12 cellular contexts compared by ENCODE assay signal in the genomic region with DNA sequence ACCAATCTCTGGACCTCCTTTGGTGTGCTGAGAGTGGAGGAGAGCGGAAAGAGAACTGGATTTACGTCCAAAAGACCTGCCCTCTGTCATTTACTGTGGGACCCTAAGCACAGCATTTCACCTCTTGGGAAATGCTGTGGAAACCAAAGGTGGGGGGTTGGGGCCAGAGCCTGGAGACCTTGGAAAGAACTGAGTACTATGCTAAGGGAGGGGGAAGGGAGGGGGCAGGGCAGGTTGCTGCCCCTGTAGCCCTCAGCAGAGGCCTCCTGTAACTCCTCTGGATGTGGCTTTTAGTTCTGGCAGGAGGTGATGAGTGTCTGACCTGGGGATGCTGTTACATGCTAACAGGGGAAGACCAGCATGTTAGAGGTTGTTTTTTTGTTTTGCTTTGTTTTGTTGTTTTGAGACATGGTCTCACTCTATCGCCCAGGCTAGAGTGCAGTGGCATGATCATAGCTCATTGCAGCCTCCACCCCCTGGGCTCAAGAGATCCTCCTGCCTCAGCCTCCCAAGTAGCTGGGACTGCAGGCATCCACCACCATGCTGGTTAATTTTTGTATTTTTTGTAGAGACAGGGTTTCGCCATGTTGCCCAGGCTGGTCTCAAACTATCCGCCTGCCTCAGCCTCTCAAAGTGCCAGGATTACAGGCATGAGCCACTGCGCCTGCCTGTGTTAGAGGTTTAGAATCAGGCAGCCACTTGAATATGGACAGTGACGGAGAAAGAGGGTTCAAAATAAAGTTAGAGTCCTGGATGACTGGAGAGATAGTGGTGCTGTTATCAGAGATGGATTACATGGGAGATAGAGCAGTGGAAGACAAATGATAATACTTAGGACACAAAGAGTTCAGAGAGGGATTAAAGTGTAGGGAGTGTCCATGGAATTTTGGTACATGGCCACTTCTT. TPM values are rescaled to one million over a fixed set of nuclear protein-coding genes. Genes with fewer than 3 reads are reported as not detected.
DNase-seq lines count a peak whose midpoint lies in the region; ATAC-seq, FAIRE-seq and TF ChIP-seq lines count a peak whose summit lies in the region.
"Had no signal": no experiment of that assay in that cellular context is flagged by ENCODE, and none has a peak within 500 bp of the region (broad histone marks: within the 10 kb centered on the region; RNA-seq: fewer than 3 reads in every experiment).

No MANE protein-coding gene starts in this region.

- no peak overlapping the region for H3K4me3 Mint-ChIP-seq in mesothelial cell of epicardium

- WGBS in K562 (ENCODE audit: insufficient coverage, low coverage, missing lambda C conversion rate), result 71% methylated on average over 7 of the region's 7 CpGs

- H3K36me3 ChIP-seq in PC-9 (ENCODE audit: low read depth) (no peaks in the 10 kb centered on the region), K562 (ENCODE audit: control insufficient read depth, insufficient read depth, low read length) (no peaks in the 10 kb centered on the region), upper lobe of right lung (no peaks in the 10 kb centered on the region)

- no peaks in the 10 kb centered on the region for H3K9me3 Mint-ChIP-seq in mesothelial cell of epicardium

- no peaks in the 10 kb centered on the region for H3K36me3 Mint-ChIP-seq in mesothelial cell of epicardium

- peak overlapping the region in 1 of 2 experiments; percentile 33; a peak in 1 of 4 replicates for H3K9ac ChIP-seq in K562 (ENCODE audit: insufficient read depth in 1 of 2, low read depth in 2 of 2, low read length in 2 of 2)

- no peak for TF ChIP-seq POLR2A in K562 (conservative IDR thresholded peaks at IDR 0.05)

- no peak for FAIRE-seq in K562 (lab: Jason Lieb, UNC)

- BruUV-seq in PC-9 (replicated peaks; lab: Mats Ljungman, UMichigan), result no TSS peak
- no TSS peak for BruUV-seq in K562 (replicated peaks; lab: Mats Ljungman, UMichigan)

- in situ Hi-C loops in K562 (cut with MboI), result no loop called here

- H3K4me2 ChIP-seq in PC-9, result peak overlapping the region; percentile 86; the same call in 1 of the 2 replicates
- H3K4me2 ChIP-seq in K562 (ENCODE audit: insufficient read depth, low read length), result no peak overlapping the region

- DNase-seq in PC-9, result no peak
- DNase-seq in K562 (ENCODE audit: extremely low read depth in 1 of 4, low spot score in 3 of 4), result no peak
- DNase-seq in mesothelial cell of epicardium (ENCODE audit: low spot score in 2 of 2, unreplicated experiment in 2 of 2), result no peak
- peak; percentile 23 for DNase-seq in upper lobe of right lung
- no peak for DNase-seq in amniotic stem cell (lab: John Stamatoyannopoulos, UW)
- DNase-seq in NK-92 treated with Interleukin-12 subunit alpha and Interleukin-12 subunit beta, amount 100 ng/mL, for 24 hours (lab: John Stamatoyannopoulos, UW), result no peak
- DNase-seq: DMS153, NCI-H1417, NCI-H187 treated with DMSO at 0.1 percent for 48 hours, NCI-H345, NCI-H526 treated with DMSO at 0.1 percent for 48 hours had no signal

- H3K9me3 ChIP-seq in PC-9 (ENCODE audit: insufficient read depth, low read depth) (no peaks in the 10 kb centered on the region), K562 (replicated peaks; ENCODE audit: control insufficient read depth, insufficient read depth, low read depth, low read length) (no peaks in the 10 kb centered on the region), upper lobe of right lung (no peaks in the 10 kb centered on the region)

- H3K79me2 ChIP-seq in PC-9 (ENCODE audit: low read depth) (no peaks in the 10 kb centered on the region), K562 (ENCODE audit: control insufficient read depth, insufficient read depth, low read length) (no peaks in the 10 kb centered on the region)

- H3K27me3 ChIP-seq in PC-9 (ENCODE audit: insufficient read depth, low read depth) (no peaks in the 10 kb centered on the region), K562 (ENCODE audit: control insufficient read depth in 2 of 2, insufficient read depth in 2 of 2, low read length in 2 of 2) (no peaks in the 10 kb centered on the region), upper lobe of right lung (peaks cover 7% of the 10 kb centered on the region)

- H3K9me2 ChIP-seq in PC-9 (ENCODE audit: insufficient read depth), result no peaks in the 10 kb centered on the region

- peak overlapping the region; percentile 85 for H3K27ac Mint-ChIP-seq in mesothelial cell of epicardium

- no peak for TF ChIP-seq CTCF in PC-9 (conservative IDR thresholded peaks at IDR 0.05)
- no peak for TF ChIP-seq CTCF in K562 (IDR thresholded peaks at IDR 0.05 in 2 of 3, conservative IDR thresholded peaks at IDR 0.05 in 1 of 3; ENCODE audit: insufficient read depth in 2 of 3, low read depth in 1 of 3, low read length in 3 of 3)
- TF ChIP-seq CTCF in mesothelial cell of epicardium (IDR thresholded peaks at IDR 0.05; ENCODE audit: unreplicated experiment), result no peak
- TF ChIP-seq CTCF in upper lobe of right lung (IDR thresholded peaks at IDR 0.05), result no peak

- no peaks in the 10 kb centered on the region for H3K27me3 Mint-ChIP-seq in mesothelial cell of epicardium (ENCODE audit: low read depth)

- no peaks in the 10 kb centered on the region for H3K9me1 ChIP-seq in K562 (ENCODE audit: control insufficient read depth, insufficient read depth, low read length)

- intact Hi-C loops in PC-9 (cut with micrococcal nuclease; ENCODE audit: unreplicated experiment), result loop anchor here (10.0 kb wide), 1 partner anchor 52 kb away; no protein-coding TSS in a partner anchor
- intact Hi-C loops in K562 (cut with micrococcal nuclease), result loop anchor here (1.0 to 5.0 kb wide), 2 partner anchors 51 to 87 kb away; no protein-coding TSS in a partner anchor
- intact Hi-C loops in upper lobe of right lung (cut with DNase I), result no loop called here

- POLR2A ChIA-PET in PC-9 (lab: Charles Lee; ENCODE audit: unreplicated experiment), result interaction anchor here (0.6 kb wide), 1 partner anchor 68 kb away, joined by 5 read pairs; no protein-coding TSS in a partner anchor
- POLR2A ChIA-PET in K562 (lab: Yijun Ruan, JAX), result interaction anchor here (0.8 to 1.2 kb wide), 5 partner anchors 9 to 23 kb away, joined by 3 to 4 read pairs (median 3); no protein-coding TSS in a partner anchor

- no peak for TF ChIP-seq EP300 in K562 (IDR thresholded peaks at IDR 0.05; ENCODE audit: low read length)

- CTCF ChIA-PET in PC-9 (lab: Charles Lee), result interaction anchor here (0.6 to 1.5 kb wide), 8 partner anchors 15 to 87 kb away, joined by 3 to 7 read pairs (median 4); no protein-coding TSS in a partner anchor
- CTCF ChIA-PET in K562 (lab: Yijun Ruan, JAX; ENCODE audit: low intra/inter-chr PET ratio), result interaction anchor here (1.0 to 1.4 kb wide), 2 partner anchors 48 to 50 kb away, joined by 3 read pairs; no protein-coding TSS in a partner anchor

- no peaks in the 10 kb centered on the region for H4K20me1 ChIP-seq in PC-9 (ENCODE audit: insufficient read depth)
- H4K20me1 ChIP-seq in K562 (replicated peaks; ENCODE audit: control insufficient read depth, insufficient read depth, low read length), result no peaks in the 10 kb centered on the region

- peaks cover 62% of the 10 kb centered on the region for H3F3A ChIP-seq in PC-9 (ENCODE audit: insufficient read depth, low read depth)

- H3K4me3 ChIP-seq in PC-9, result no peak overlapping the region
- no peak overlapping the region for H3K4me3 ChIP-seq in K562
- no peak overlapping the region for H3K4me3 ChIP-seq in upper lobe of right lung

- no peak overlapping the region for H2AFZ ChIP-seq in PC-9
- H2AFZ ChIP-seq in K562 (ENCODE audit: low read depth, low read length), result no peak overlapping the region

- no peak for TF ChIP-seq RAD21 in K562 (CRISPR knock-in tag; conservative IDR thresholded peaks at IDR 0.05 in 1 of 2, IDR thresholded peaks at IDR 0.05 in 1 of 2)

- H3K4me1 Mint-ChIP-seq in mesothelial cell of epicardium, result peaks cover 42% of the 10 kb centered on the region

- H3K4me1 ChIP-seq in PC-9 (replicated peaks; ENCODE audit: insufficient read depth), result peaks cover 93% of the 10 kb centered on the region
- peaks cover 15 to 22% of the 10 kb centered on the region in 2 experiments for H3K4me1 ChIP-seq in K562 (replicated peaks in 1 of 2; ENCODE audit: control insufficient read depth in 2 of 2, insufficient read depth in 2 of 2, low read length in 2 of 2)
- H3K4me1 ChIP-seq in upper lobe of right lung, result peaks cover 2% of the 10 kb centered on the region

- no peak for ATAC-seq in K562
- ATAC-seq in upper lobe of right lung, result no peak
- no peak for ATAC-seq in HG03097 (IDR thresholded peaks at IDR 0.05; ENCODE audit: low FRiP score, unreplicated experiment)

- H3K27ac ChIP-seq in PC-9 (peak overlapping the region; percentile 92; the same call in 1 of the 2 replicates), K562 (ENCODE audit: extremely low read depth, low read depth, low read length) (no peak overlapping the region), upper lobe of right lung (no peak overlapping the region)

RNA-seq across cellular contexts. Expression of gene PARD6B, which starts 18.4 kb away (rescaled TPM):
- 52.2 and 80.3 TPM in 2 replicates for total RNA-seq in PC-9 (2021)
- total RNA-seq in K562 (2011; cell fraction: chromatin; rRNA removed; ENCODE audit: low replicate concordance), result 9.8 and 24.9 TPM in 2 replicates
- total RNA-seq in K562 (2011; cell fraction: nucleolus; rRNA removed), result 5.3 and 6.2 TPM in 2 replicates
- total RNA-seq in K562 (2011; cell fraction: nucleoplasm; rRNA removed), result 12.7 and 15.3 TPM in 2 replicates
- total RNA-seq in K562 (2014; rRNA removed), result 5.5 and 5.9 TPM in 2 replicates
- 10.4 and 12.7 TPM in 2 replicates for total RNA-seq in K562 (2014; rRNA removed; fragmentation: Illumina TruSeq; extraction: Trizol)
- total RNA-seq in K562 (2015; rRNA removed; fragmentation: Illumina TruSeq; extraction: Trizol), result 9.0 and 9.8 TPM in 2 replicates
- 12.0 and 12.3 TPM in 2 replicates for total RNA-seq in K562 (2021)
- 4.5 and 5.3 TPM in 2 replicates for polyA plus RNA-seq in K562 (2011; rRNA removed)
- polyA plus RNA-seq in K562 (2011; cell fraction: cytosol; rRNA removed), result 1.5 and 2.7 TPM in 2 replicates
- polyA plus RNA-seq in K562 (2011; cell fraction: nucleus; rRNA removed), result 1.9 and 2.6 TPM in 2 replicates
- 0.96 and 1.2 TPM in 2 replicates for polyA plus RNA-seq in K562 (2012)
- 1.7 and 2.5 TPM in 2 replicates for polyA plus RNA-seq in K562 (2014; fragmentation: Illumina TruSeq; extraction: Trizol)
- 1 to 10 TPM; 2.7 to 7.4 TPM for polyA plus RNA-seq in K562 (2014; fragmentation: Nextera tagmentation; extraction: Ambion mirVana)
- polyA plus RNA-seq in K562 (2014; rRNA removed), result 2.5 and 2.6 TPM in 2 replicates
- 10.1 and 10.3 TPM in 2 replicates for polyA minus RNA-seq in K562 (2011; rRNA and poly(A)+ RNA removed)
- polyA minus RNA-seq in K562 (2011; cell fraction: cytosol; rRNA and poly(A)+ RNA removed), result 5.6 and 5.7 TPM in 2 replicates
- 2.2 and 3.1 TPM in 2 replicates for polyA minus RNA-seq in K562 (2011; cell fraction: nucleus; rRNA and poly(A)+ RNA removed)
- total RNA-seq in mesothelial cell of epicardium, result 52.2 to 59.5 TPM (median 53.0 TPM) in 3 replicates
- total RNA-seq in upper lobe of right lung, result 43.2 TPM

RNA-seq across cellular contexts. Expression of gene RIPOR3, which starts 21.7 kb away (rescaled TPM):
- total RNA-seq in PC-9 (2021), result 4.1 and 6.3 TPM in 2 replicates
- total RNA-seq in K562 (2011; cell fraction: chromatin; rRNA removed; ENCODE audit: low replicate concordance), result 220 and 451 TPM in 2 replicates
- total RNA-seq in K562 (2011; cell fraction: nucleolus; rRNA removed), result 258 and 278 TPM in 2 replicates
- total RNA-seq in K562 (2011; cell fraction: nucleoplasm; rRNA removed), result 187 and 217 TPM in 2 replicates
- 22.3 and 28.3 TPM in 2 replicates for total RNA-seq in K562 (2014; rRNA removed)
- 9.2 and 15.5 TPM in 2 replicates for total RNA-seq in K562 (2014; rRNA removed; fragmentation: Illumina TruSeq; extraction: Trizol)
- 12.8 and 13.3 TPM in 2 replicates for total RNA-seq in K562 (2015; rRNA removed; fragmentation: Illumina TruSeq; extraction: Trizol)
- total RNA-seq in K562 (2021), result 43.3 and 46.1 TPM in 2 replicates
- 48.8 and 65.1 TPM in 2 replicates for polyA plus RNA-seq in K562 (2011; rRNA removed)
- polyA plus RNA-seq in K562 (2011; cell fraction: cytosol; rRNA removed), result 23.4 and 24.4 TPM in 2 replicates
- polyA plus RNA-seq in K562 (2011; cell fraction: nucleus; rRNA removed), result 468 and 642 TPM in 2 replicates
- polyA plus RNA-seq in K562 (2012), result 23.3 and 29.2 TPM in 2 replicates
- 21.4 and 23.4 TPM in 2 replicates for polyA plus RNA-seq in K562 (2014; fragmentation: Illumina TruSeq; extraction: Trizol)
- polyA plus RNA-seq in K562 (2014; fragmentation: Nextera tagmentation; extraction: Ambion mirVana), result 1 to 10 TPM; 3.3 to 3.8 TPM
- 62.7 and 66.4 TPM in 2 replicates for polyA plus RNA-seq in K562 (2014; rRNA removed)
- polyA minus RNA-seq in K562 (2011; rRNA and poly(A)+ RNA removed), result 12.5 and 15.4 TPM in 2 replicates
- 15.8 and 20.2 TPM in 2 replicates for polyA minus RNA-seq in K562 (2011; cell fraction: cytosol; rRNA and poly(A)+ RNA removed)
- 65.3 and 73.8 TPM in 2 replicates for polyA minus RNA-seq in K562 (2011; cell fraction: nucleus; rRNA and poly(A)+ RNA removed)
- total RNA-seq in mesothelial cell of epicardium, result 18.8 to 20.0 TPM (median 19.2 TPM) in 3 replicates
- total RNA-seq in upper lobe of right lung, result 6.8 TPM
